ENCODE assay signal across 22 cellular contexts in the genomic region with DNA sequence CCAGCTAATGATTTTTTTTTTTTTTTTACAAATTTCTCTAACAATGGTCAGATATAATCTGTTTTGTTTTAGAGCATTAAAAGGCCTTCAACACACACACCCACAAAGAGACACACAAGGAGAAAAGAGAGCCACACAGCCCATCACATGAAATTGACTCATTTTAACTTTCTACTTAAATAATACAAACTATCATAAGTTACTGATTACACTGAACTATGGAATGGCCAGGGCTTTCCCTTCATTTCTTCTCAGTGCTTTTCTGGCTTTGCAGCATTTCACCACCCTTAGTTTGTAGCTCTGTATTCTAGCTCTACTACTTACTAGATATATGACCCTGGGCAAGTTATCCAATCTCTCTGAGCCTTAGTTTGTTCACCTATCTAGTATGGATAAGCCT.
"Had no signal": no experiment of that assay in that cellular context is flagged by ENCODE, and none has a peak within 500 bp of the region (broad histone marks: within the 10 kb centered on the region; RNA-seq: fewer than 3 reads in every experiment).

No MANE protein-coding gene starts in this region.

- H3K4me3 Mint-ChIP-seq: naive thymus-derived CD8-positive, alpha-beta T cell; type B pancreatic cell had no signal

- ATAC-seq: esophagus mucosa; gastrocnemius medialis; heart right ventricle; left lobe of liver; mucosa of descending colon; naive thymus-derived CD8-positive, alpha-beta T cell; psoas muscle; stimulated activated naive CD8-positive, alpha-beta T cell treated with anti-CD3 and anti-CD28 coated beads, Interleukin-15, Interleukin-2, amounts not matched to agents 100 U/mL and 50 U/mL, for 24 hours had no signal

- DNase-seq: cortex of kidney; dorsolateral prefrontal cortex; effector CD8-positive, alpha-beta T cell; gastrocnemius medialis; heart right ventricle; hypothalamus; kidney glomerular epithelial cell; mammary epithelial cell; mucosa of descending colon; naive thymus-derived CD8-positive, alpha-beta T cell; psoas muscle; sigmoid colon; stimulated activated naive CD8-positive, alpha-beta T cell treated with anti-CD3 and anti-CD28 coated beads, Interleukin-15, Interleukin-2, amounts not matched to agents 100 U/mL and 50 U/mL, for 24 hours; thyroid gland had no signal

- H3K27me3 Mint-ChIP-seq: naive thymus-derived CD8-positive, alpha-beta T cell; type B pancreatic cell had no signal

- H3K9me3 ChIP-seq: gastrocnemius medialis, heart right ventricle, mucosa of descending colon, neutrophil, psoas muscle, sigmoid colon, suprapubic skin, thyroid gland had no signal

- H3K4me3 ChIP-seq: dorsolateral prefrontal cortex, gastrocnemius medialis, heart right ventricle, mucosa of descending colon, psoas muscle, sigmoid colon, skin epidermis, suprapubic skin, thyroid gland had no signal

- FAIRE-seq: islet of Langerhans, urothelium cell line had no signal

- H3K27ac ChIP-seq: heart right ventricle, neutrophil, psoas muscle, sigmoid colon, skin epidermis, suprapubic skin, thyroid gland had no signal

- H3K27me3 ChIP-seq: dorsolateral prefrontal cortex, gastrocnemius medialis, heart right ventricle, neutrophil, sigmoid colon, suprapubic skin, thyroid gland had no signal

- H3K27ac Mint-ChIP-seq: type B pancreatic cell had no signal

- H3K9me3 Mint-ChIP-seq: naive thymus-derived CD8-positive, alpha-beta T cell; type B pancreatic cell had no signal
